Comparison of ENCODE assay signal across 13 cellular contexts in genomic region chr2:71749671-71750101, GRCh38.
DNase-seq lines count a peak whose midpoint lies in the region; ATAC-seq and TF ChIP-seq lines count a peak whose summit lies in the region.
"Had no signal": no experiment of that assay in that cellular context is flagged by ENCODE, and none has a peak within 500 bp of the region (broad histone marks: within the 10 kb centered on the region; RNA-seq: fewer than 3 reads in every experiment).

No MANE protein-coding gene starts in this region.

- H3K9me3 Mint-ChIP-seq in activated CD8-positive, alpha-beta memory T cell treated with anti-CD3 and anti-CD28 coated beads, Interleukin-2, amount 10 ng/mL, durations not matched to agents 7 days and 5 days (ENCODE audit: low read depth) = peaks cover 3% of the 10 kb centered on the region

- H3K36me3 Mint-ChIP-seq in activated CD8-positive, alpha-beta memory T cell treated with anti-CD3 and anti-CD28 coated beads, Interleukin-2, amount 10 ng/mL, durations not matched to agents 7 days and 5 days = no peaks in the 10 kb centered on the region

- intact Hi-C loops in sigmoid colon (cut with DNase I) = loop anchor here (10.0 kb wide), 1 partner anchor 85 kb away; no protein-coding TSS in a partner anchor

- no peak overlapping the region for H3K4me3 Mint-ChIP-seq in activated CD8-positive, alpha-beta memory T cell treated with anti-CD3 and anti-CD28 coated beads, Interleukin-2, amount 10 ng/mL, durations not matched to agents 7 days and 5 days
- H3K4me3 Mint-ChIP-seq: central memory CD8-positive, alpha-beta T cell; immature natural killer cell had no signal

- H3K27ac ChIP-seq in esophagus (ENCODE audit: low read depth in 2 of 2, low read length in 1 of 2) (peak overlapping the region; percentile 57 to 74), sigmoid colon (peak overlapping the region in 3 of 4 donors; percentile 17 to 74 (median 38))
- H3K27ac ChIP-seq: right lobe of liver had no signal

- H3K4me1 Mint-ChIP-seq in activated CD8-positive, alpha-beta memory T cell treated with anti-CD3 and anti-CD28 coated beads, Interleukin-2, amount 10 ng/mL, durations not matched to agents 7 days and 5 days = no peaks in the 10 kb centered on the region
- H3K4me1 Mint-ChIP-seq: central memory CD8-positive, alpha-beta T cell; immature natural killer cell had no signal

- in situ Hi-C loops in GM13977 (cut with MboI; ENCODE audit: low pct_unique_long_range_greater_than_20kb, low sequenced_read_pairs, unreplicated experiment) = no loop called here

- POLR2A ChIA-PET in HEK293T (lab: Yijun Ruan, JAX) = no interaction called here

- 29 to 42% methylated on average over 3 of the region's 3 CpGs for WGBS in esophagus, 2 donors
- 51 to 68% methylated on average over 3 of the region's 3 CpGs for WGBS in sigmoid colon, 2 donors

- H3K9me3 ChIP-seq in esophagus (ENCODE audit: control insufficient read depth in 2 of 2, insufficient read depth in 1 of 2, low read depth in 1 of 2, low read length in 1 of 2) = no peaks in the 10 kb centered on the region
- H3K9me3 ChIP-seq in sigmoid colon = peaks cover 0 to 3% (median 0%) of the 10 kb centered on the region in 4 donors
- H3K9me3 ChIP-seq: right lobe of liver had no signal

- no peak for ATAC-seq in activated CD8-positive, alpha-beta memory T cell treated with anti-CD3 and anti-CD28 coated beads, Interleukin-2, amount 10 ng/mL, durations not matched to agents 7 days and 5 days
- ATAC-seq: right lobe of liver had no signal

- H3K27me3 ChIP-seq in esophagus (ENCODE audit: control insufficient read depth in 1 of 2, insufficient read depth in 2 of 2, low read length in 2 of 2) (no peaks in the 10 kb centered on the region), sigmoid colon (no peaks in the 10 kb centered on the region)
- H3K27me3 ChIP-seq: right lobe of liver had no signal

- H3K36me3 ChIP-seq in esophagus (ENCODE audit: control insufficient read depth in 2 of 2, insufficient read depth in 2 of 2, low read length in 1 of 2) = no peaks in the 10 kb centered on the region
- H3K36me3 ChIP-seq in sigmoid colon = no peaks in the 10 kb centered on the region

- no peak for TF ChIP-seq EP300 in sigmoid colon (IDR thresholded peaks at IDR 0.05)

- CTCF ChIA-PET in HEK293T (lab: Yijun Ruan, JAX) = no interaction called here
- CTCF ChIA-PET in activated CD8-positive, alpha-beta memory T cell treated with anti-CD3 and anti-CD28 coated beads, Interleukin-2, amount 10 ng/mL, durations not matched to agents 7 days and 5 days (lab: Charles Lee) = no interaction called here

- H3K27me3 Mint-ChIP-seq in activated CD8-positive, alpha-beta memory T cell treated with anti-CD3 and anti-CD28 coated beads, Interleukin-2, amount 10 ng/mL, durations not matched to agents 7 days and 5 days = peaks cover 11% of the 10 kb centered on the region

- no peak overlapping the region for H3K27ac Mint-ChIP-seq in activated CD8-positive, alpha-beta memory T cell treated with anti-CD3 and anti-CD28 coated beads, Interleukin-2, amount 10 ng/mL, durations not matched to agents 7 days and 5 days
- H3K27ac Mint-ChIP-seq: immature natural killer cell had no signal

- DNase-seq in HEK293T (ENCODE audit: extremely low spot score) (no peak), RPMI7951 (ENCODE audit: low read depth) (peak; percentile 88), sigmoid colon (no peak), GM13977 (ENCODE audit: low spot score) (no peak)
- no peak for DNase-seq in activated CD8-positive, alpha-beta memory T cell treated with anti-CD3 and anti-CD28 coated beads, Interleukin-2, amount 10 ng/mL, durations not matched to agents 7 days and 5 days
- no peak for DNase-seq in activated CD4-positive, alpha-beta T cell treated with anti-CD3 and anti-CD28 coated beads for 1 hour
- DNase-seq: activated naive CD4-positive, alpha-beta T cell; immature natural killer cell; KBM-7; NCI-H2081 treated with DMSO at 0.1 percent for 48 hours; right lobe of liver had no signal

- TF ChIP-seq CTCF in sigmoid colon (IDR thresholded peaks at IDR 0.05) = no peak
- no peak for TF ChIP-seq CTCF in GM13977 (IDR thresholded peaks at IDR 0.05; ENCODE audit: extremely low read depth, insufficient read depth, missing control alignments)

- no peak overlapping the region for H3K4me3 ChIP-seq in esophagus (ENCODE audit: low read depth in 1 of 2, low read length in 2 of 2)
- no peak overlapping the region for H3K4me3 ChIP-seq in sigmoid colon
- H3K4me3 ChIP-seq: right lobe of liver had no signal

- TF ChIP-seq POLR2A in sigmoid colon (IDR thresholded peaks at IDR 0.05) = no peak

- H3K4me1 ChIP-seq in esophagus (ENCODE audit: control insufficient read depth in 2 of 2, insufficient read depth in 2 of 2, low read length in 1 of 2) (peaks cover 13 to 26% of the 10 kb centered on the region in 2 donors), sigmoid colon (peaks cover 0 to 59% (median 51%) of the 10 kb centered on the region in 4 donors)
- H3K4me1 ChIP-seq: right lobe of liver had no signal

TF ChIP-seq in HEK293T, 16 proteins besides CTCF, POLR2A, EP300 and RAD21:
- TF ChIP-seq ELF4 (IDR thresholded peaks at IDR 0.05) = no peak
- TF ChIP-seq LEF1 (IDR thresholded peaks at IDR 0.05; ENCODE audit: borderline replicate concordance) = no peak
- no peak for TF ChIP-seq TARDBP (IDR thresholded peaks at IDR 0.05)
- TF ChIP-seq FOXK2 (IDR thresholded peaks at IDR 0.05) = no peak
- TF ChIP-seq ZNF384 (IDR thresholded peaks at IDR 0.05) = no peak
- peak; percentile 62 for TF ChIP-seq PKNOX1 (IDR thresholded peaks at IDR 0.05)
